Comparison of ENCODE assay signal across 1 cellular context in the genomic region with DNA sequence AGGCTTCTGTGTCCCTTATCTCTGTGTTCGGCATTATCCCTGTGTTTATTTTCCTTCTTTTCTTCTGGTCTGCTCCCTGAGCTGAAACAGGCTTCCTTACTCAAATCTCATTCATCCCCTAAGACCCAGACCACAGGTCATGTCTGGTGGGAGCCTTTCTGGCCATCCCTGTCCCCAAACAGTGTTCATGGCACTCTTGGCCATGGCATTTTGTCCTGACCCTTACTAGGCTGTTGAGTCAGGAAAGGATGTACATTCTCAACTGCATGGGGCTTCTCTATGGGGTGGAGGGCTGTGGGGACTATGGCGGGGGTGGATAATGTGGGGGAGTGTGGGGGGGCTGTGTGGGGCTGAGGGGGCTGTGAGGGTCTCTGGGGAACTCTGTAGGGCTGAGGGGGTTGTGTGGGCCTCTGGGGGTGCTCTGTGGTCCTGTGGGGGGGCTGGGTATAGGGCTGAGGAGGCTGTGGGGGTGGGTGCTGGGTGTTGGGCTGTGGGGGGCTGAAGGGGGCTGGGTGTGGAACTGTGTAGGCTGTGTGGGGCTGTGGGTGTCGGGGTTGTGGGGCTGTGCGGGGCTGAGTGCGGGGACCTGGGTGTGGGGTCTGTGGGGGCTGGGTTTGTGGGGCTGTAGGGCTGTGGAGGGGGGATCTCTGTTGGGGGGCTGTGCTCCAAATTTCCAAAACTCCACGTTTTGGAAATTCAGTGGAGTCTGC.
TF ChIP-seq lines count a peak whose summit lies in the region.

No MANE protein-coding gene starts in this region.

TF ChIP-seq in H1, 55 proteins besides CTCF, POLR2A, EP300 and RAD21 (continued from another document):
- TF ChIP-seq HDAC2 (IDR thresholded peaks at IDR 0.05; ENCODE audit: borderline replicate concordance in 1 of 2, low read depth in 2 of 2, low read length in 2 of 2) (no peak), SP2 (IDR thresholded peaks at IDR 0.05; ENCODE audit: low read length) (no peak), POLR2AphosphoS5 (IDR thresholded peaks at IDR 0.05; ENCODE audit: low read depth, low read length) (no peak), ASH2L (IDR thresholded peaks at IDR 0.05; ENCODE audit: low read length) (no peak), YY1 (IDR thresholded peaks at IDR 0.05; ENCODE audit: low read depth, low read length) (no peak), RXRA (IDR thresholded peaks at IDR 0.05; ENCODE audit: insufficient read depth, low read depth, low read length) (no peak), PHF8 (conservative IDR thresholded peaks at IDR 0.05; ENCODE audit: low read depth, low read length) (no peak), TCF12 (IDR thresholded peaks at IDR 0.05; ENCODE audit: low read depth, low read length) (no peak), ZNF274 (IDR thresholded peaks at IDR 0.05; ENCODE audit: borderline replicate concordance, extremely low read depth, low read length) (no peak), SRF (IDR thresholded peaks at IDR 0.05; ENCODE audit: low read depth, low read length) (no peak), CTBP2 (IDR thresholded peaks at IDR 0.05; ENCODE audit: borderline replicate concordance, insufficient read depth, insufficient read length, low read length) (no peak)
- TF ChIP-seq, protein P1, sequence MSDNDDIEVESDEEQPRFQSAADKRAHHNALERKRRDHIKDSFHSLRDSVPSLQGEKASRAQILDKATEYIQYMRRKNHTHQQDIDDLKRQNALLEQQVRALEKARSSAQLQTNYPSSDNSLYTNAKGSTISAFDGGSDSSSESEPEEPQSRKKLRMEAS (IDR thresholded peaks at IDR 0.05), result no peak
